Comparison of ENCODE assay signal across 16 cellular contexts in the genomic region with DNA sequence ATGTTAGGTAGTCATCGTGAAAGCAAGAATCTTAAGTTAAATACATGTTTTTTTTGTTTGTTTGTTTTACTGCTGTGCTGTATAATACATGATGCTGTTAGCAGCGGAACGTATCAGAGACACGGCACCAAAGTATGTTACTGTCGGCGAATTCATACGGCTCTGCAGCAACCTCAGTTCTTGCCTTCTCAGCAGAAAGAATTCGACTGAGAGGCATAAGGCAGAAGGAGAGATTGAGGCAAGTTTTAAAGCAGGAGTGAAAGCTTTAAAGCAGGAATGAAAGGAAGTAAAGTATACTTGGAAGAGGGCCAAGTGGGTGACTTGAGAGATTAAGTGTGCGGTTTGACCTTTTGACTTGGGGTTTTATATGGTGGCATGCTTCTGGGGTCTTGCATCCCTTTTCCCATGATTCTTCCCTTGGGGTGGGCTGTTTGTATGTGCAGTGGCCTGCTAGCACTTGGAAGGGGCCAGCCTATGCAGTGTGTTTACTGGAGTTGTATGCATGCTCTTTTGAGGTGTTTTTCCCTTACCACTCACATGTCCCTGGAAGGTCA. TPM values are rescaled to one million over a fixed set of nuclear protein-coding genes. Genes with fewer than 3 reads are reported as not detected.
DNase-seq lines count a peak whose midpoint lies in the region; ATAC-seq and TF ChIP-seq lines count a peak whose summit lies in the region.
"Had no signal": no experiment of that assay in that cellular context is flagged by ENCODE, and none has a peak within 500 bp of the region (broad histone marks: within the 10 kb centered on the region; RNA-seq: fewer than 3 reads in every experiment).

No MANE protein-coding gene starts in this region.

- POLR2A ChIA-PET in activated CD4-positive, alpha-beta T cell treated with anti-CD3 and anti-CD28 coated beads for 36 hours (lab: Charles Lee), result interaction anchor here (0.6 kb wide), 1 partner anchor 69 kb away, joined by 3 read pairs; no protein-coding TSS in a partner anchor
- POLR2A ChIA-PET in activated CD8-positive, alpha-beta T cell treated with anti-CD3 and anti-CD28 coated beads for 36 hours (lab: Charles Lee), result no interaction called here

- no peak for TF ChIP-seq CTCF in activated CD8-positive, alpha-beta T cell treated with anti-CD3 and anti-CD28 coated beads for 36 hours (IDR thresholded peaks at IDR 0.05)
- no peak for TF ChIP-seq CTCF in foreskin keratinocyte (conservative IDR thresholded peaks at IDR 0.05)

- H3K9ac ChIP-seq in mucosa of rectum (ENCODE audit: low read depth in 1 of 2, low read length in 2 of 2), result no peak overlapping the region

- CTCF ChIA-PET in activated CD4-positive, alpha-beta T cell treated with anti-CD3 and anti-CD28 coated beads for 36 hours (lab: Charles Lee), result interaction anchor here (0.9 to 2.1 kb wide), 2 partner anchors 11 to 39 kb away, joined by 3 to 9 read pairs; no protein-coding TSS in a partner anchor
- CTCF ChIA-PET in activated CD8-positive, alpha-beta T cell treated with anti-CD3 and anti-CD28 coated beads for 36 hours (lab: Charles Lee), result no interaction called here

- H3K27ac Mint-ChIP-seq in activated CD4-positive, alpha-beta T cell treated with anti-CD3 and anti-CD28 coated beads for 36 hours, result peak overlapping the region; percentile 43
- peak overlapping the region; percentile 76 for H3K27ac Mint-ChIP-seq in activated CD8-positive, alpha-beta T cell treated with anti-CD3 and anti-CD28 coated beads for 36 hours

- H3K9me3 Mint-ChIP-seq in activated CD4-positive, alpha-beta T cell treated with anti-CD3 and anti-CD28 coated beads for 36 hours (ENCODE audit: low read depth), result peaks cover 16% of the 10 kb centered on the region
- peaks cover 28% of the 10 kb centered on the region for H3K9me3 Mint-ChIP-seq in activated CD8-positive, alpha-beta T cell treated with anti-CD3 and anti-CD28 coated beads for 36 hours

- no peak overlapping the region for H3K4me3 Mint-ChIP-seq in activated CD4-positive, alpha-beta T cell treated with anti-CD3 and anti-CD28 coated beads for 36 hours
- H3K4me3 Mint-ChIP-seq in activated CD8-positive, alpha-beta T cell treated with anti-CD3 and anti-CD28 coated beads for 36 hours, result no peak overlapping the region

- no peaks in the 10 kb centered on the region for H3K36me3 ChIP-seq in mucosa of rectum (ENCODE audit: control insufficient read depth in 2 of 2, insufficient read depth in 2 of 2, low read length in 2 of 2)
- H3K36me3 ChIP-seq: lower lobe of right lung, stomach, uterus had no signal

- H3K4me1 ChIP-seq in mucosa of rectum (ENCODE audit: control insufficient read depth in 2 of 2, insufficient read depth in 2 of 2, low read length in 2 of 2) (peaks cover 0 to 20% of the 10 kb centered on the region in 2 donors), foreskin keratinocyte (peaks cover 8% of the 10 kb centered on the region)

- no peaks in the 10 kb centered on the region for H3K9me3 ChIP-seq in mucosa of rectum (ENCODE audit: control insufficient read depth in 2 of 2, low read length in 2 of 2)
- H3K9me3 ChIP-seq: A549, Caco-2, lower lobe of right lung, uterus had no signal

- no peaks in the 10 kb centered on the region for H3K27me3 Mint-ChIP-seq in activated CD4-positive, alpha-beta T cell treated with anti-CD3 and anti-CD28 coated beads for 36 hours
- H3K27me3 Mint-ChIP-seq in activated CD8-positive, alpha-beta T cell treated with anti-CD3 and anti-CD28 coated beads for 36 hours, result no peaks in the 10 kb centered on the region

- H3K4me3 ChIP-seq in mucosa of rectum (ENCODE audit: low read length in 2 of 2), result peak overlapping the region; percentile 14 to 17
- H3K4me3 ChIP-seq: A549, lower lobe of right lung, stomach, uterus had no signal

- no peak for ATAC-seq in activated CD4-positive, alpha-beta T cell treated with anti-CD3 and anti-CD28 coated beads for 36 hours
- no peak for ATAC-seq in activated CD8-positive, alpha-beta T cell treated with anti-CD3 and anti-CD28 coated beads for 36 hours
- no peak for ATAC-seq in foreskin keratinocyte
- ATAC-seq in GM21390 (IDR thresholded peaks at IDR 0.05; ENCODE audit: unreplicated experiment), result no peak
- ATAC-seq: A549, lower lobe of right lung had no signal

- H3K27ac ChIP-seq in mucosa of rectum (ENCODE audit: low read depth in 2 of 2, low read length in 2 of 2) (no peak overlapping the region), foreskin keratinocyte (no peak overlapping the region)
- H3K27ac ChIP-seq: A549, lower lobe of right lung, stomach, uterus had no signal

- no peak for TF ChIP-seq RAD21 in Ishikawa (IDR thresholded peaks at IDR 0.05; ENCODE audit: low read depth)

- no peak for DNase-seq in activated CD4-positive, alpha-beta T cell treated with anti-CD3 and anti-CD28 coated beads for 36 hours
- no peak for DNase-seq in activated CD4-positive, alpha-beta T cell treated with anti-CD3 and anti-CD28 coated beads, Interleukin-2, amount 50 U/mL, for 48 hours
- no peak for DNase-seq in activated CD8-positive, alpha-beta T cell treated with anti-CD3 and anti-CD28 coated beads for 36 hours
- DNase-seq in foreskin keratinocyte (no peak), NCI-H226 (no peak)
- DNase-seq: activated CD4-positive, alpha-beta T cell treated with anti-CD3 and anti-CD28 coated beads, Interleukin-2, amount 50 U/mL, for 1 hour; Caco-2; lower lobe of right lung; NCI-H1694; NCI-H524 treated with DMSO at 0.1 percent for 48 hours; stomach; uterus had no signal

- H3K4me1 Mint-ChIP-seq in activated CD4-positive, alpha-beta T cell treated with anti-CD3 and anti-CD28 coated beads for 36 hours, result peaks cover 57% of the 10 kb centered on the region
- peaks cover 76% of the 10 kb centered on the region for H3K4me1 Mint-ChIP-seq in activated CD8-positive, alpha-beta T cell treated with anti-CD3 and anti-CD28 coated beads for 36 hours (ENCODE audit: low read depth)

- no peak for TF ChIP-seq EP300 in Ishikawa (IDR thresholded peaks at IDR 0.05; ENCODE audit: borderline replicate concordance)

- H3K36me3 Mint-ChIP-seq in activated CD4-positive, alpha-beta T cell treated with anti-CD3 and anti-CD28 coated beads for 36 hours (ENCODE audit: low read depth), result peaks cover 60% of the 10 kb centered on the region
- peaks cover 66% of the 10 kb centered on the region for H3K36me3 Mint-ChIP-seq in activated CD8-positive, alpha-beta T cell treated with anti-CD3 and anti-CD28 coated beads for 36 hours (ENCODE audit: low read depth)

- intact Hi-C loops in activated CD4-positive, alpha-beta T cell treated with anti-CD3 and anti-CD28 coated beads for 36 hours (cut with DNase I, micrococcal nuclease), result loop anchor here in 1 of 2 experiments (2.0 kb wide), 1 partner anchor 20 kb away; no protein-coding TSS in a partner anchor
- intact Hi-C loops in activated CD8-positive, alpha-beta T cell treated with anti-CD3 and anti-CD28 coated beads for 36 hours (cut with micrococcal nuclease), result no loop called here

- H3K27me3 ChIP-seq in mucosa of rectum (ENCODE audit: control insufficient read depth in 2 of 2, insufficient read depth in 2 of 2, low read length in 2 of 2), result no peaks in the 10 kb centered on the region
- no peaks in the 10 kb centered on the region for H3K27me3 ChIP-seq in foreskin keratinocyte
- H3K27me3 ChIP-seq: stomach, uterus had no signal

TF ChIP-seq in Ishikawa, 13 proteins besides CTCF, POLR2A, EP300 and RAD21:
- no peak for TF ChIP-seq FOXM1 (IDR thresholded peaks at IDR 0.05; ENCODE audit: borderline replicate concordance, low read depth)
- peak; percentile 26; the same call in 1 of the 2 replicates for TF ChIP-seq NFIC (IDR thresholded peaks at IDR 0.05)

RNA-seq across cellular contexts. Expression of gene LEMD3, which starts 23.7 kb away (rescaled TPM):
- total RNA-seq in activated CD4-positive, alpha-beta T cell treated with anti-CD3 and anti-CD28 coated beads for 36 hours, result 10 to 100 TPM; 15.9 to 17.6 TPM
- total RNA-seq in activated CD8-positive, alpha-beta T cell treated with anti-CD3 and anti-CD28 coated beads for 36 hours, result 10 to 100 TPM; 19.5 to 23.2 TPM
- 22.8 and 23.6 TPM in 2 replicates for total RNA-seq in foreskin keratinocyte
- 4.2 and 4.7 TPM in 2 replicates for polyA plus RNA-seq in foreskin keratinocyte
